In the genomic region with DNA sequence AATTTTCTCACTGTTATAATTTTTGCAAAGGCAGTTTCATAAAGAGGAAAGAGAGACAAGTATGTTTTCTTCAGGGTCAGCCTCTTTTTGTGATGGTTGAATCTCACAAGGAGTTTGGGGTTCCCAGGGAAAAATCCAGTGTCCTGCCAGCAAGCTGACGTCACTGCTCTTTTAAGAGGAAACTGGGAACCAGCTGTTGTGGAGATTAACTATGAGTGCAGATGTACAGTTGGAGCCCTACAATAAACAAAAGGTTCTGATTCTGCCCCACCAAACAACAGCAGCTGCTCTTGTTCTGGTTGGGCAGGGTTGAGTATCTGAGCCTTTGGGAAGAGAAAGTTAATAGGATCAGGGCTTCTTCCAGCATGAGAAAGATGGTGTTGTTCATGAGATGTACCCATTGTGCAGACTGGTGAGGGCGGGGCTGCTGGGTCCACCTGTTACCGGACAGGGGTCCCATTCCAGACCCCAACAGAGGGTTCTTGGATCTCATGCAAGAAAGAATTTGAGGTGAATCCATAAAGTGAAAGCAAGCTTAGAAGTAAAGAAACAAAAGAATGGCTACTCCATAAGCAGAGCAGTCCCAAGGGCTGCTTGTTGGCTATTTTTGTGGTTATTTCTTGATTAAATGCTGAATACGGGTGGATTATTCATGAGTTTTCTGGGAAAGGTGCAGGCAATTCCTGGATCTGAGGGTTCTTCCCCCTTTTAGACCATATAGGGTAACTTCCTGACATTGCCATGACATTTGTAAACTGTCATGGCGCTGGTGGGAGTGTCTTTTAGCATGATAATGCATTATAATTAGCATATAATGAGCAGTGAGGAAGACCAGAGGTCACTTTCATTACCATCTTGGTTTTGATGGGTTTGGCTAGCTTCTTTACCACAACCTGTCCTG, we compare ENCODE assay signal across 1 cellular context.
A peak's percentile ranks its signal among the peaks of the same experiment; 100 is the strongest.
TF ChIP-seq lines count a peak whose summit lies in the region.

No MANE protein-coding gene starts in this region.

TF ChIP-seq in K562, 482 proteins besides CTCF, POLR2A, EP300 and RAD21 (continued from another document and continues in another):
- TF ChIP-seq SP1 (CRISPR knock-in tag; IDR thresholded peaks at IDR 0.05), result no peak
- TF ChIP-seq ZNF766 (CRISPR knock-in tag; conservative IDR thresholded peaks at IDR 0.05), result peak; percentile 65; the same call in 1 of the 2 replicates
- TF ChIP-seq ZNF830 (CRISPR knock-in tag; IDR thresholded peaks at IDR 0.05), result no peak
- TF ChIP-seq MEIS2 (IDR thresholded peaks at IDR 0.05; ENCODE audit: partially characterized antibody), result peak; percentile 70
- TF ChIP-seq POLR2AphosphoS5 (IDR thresholded peaks at IDR 0.05; ENCODE audit: control insufficient read depth, insufficient read depth, low read depth, low read length), result no peak
- TF ChIP-seq SLC30A9 (CRISPR knock-in tag; IDR thresholded peaks at IDR 0.05), result no peak
- no peak for TF ChIP-seq CBX8 (IDR thresholded peaks at IDR 0.05; ENCODE audit: borderline replicate concordance, extremely low read depth, low read depth, low read length, poor library complexity, severe bottlenecking)
- no peak for TF ChIP-seq ZNF354B (CRISPR knock-in tag; IDR thresholded peaks at IDR 0.05)
- peak; percentile 77 for TF ChIP-seq PKNOX1 (IDR thresholded peaks at IDR 0.05)
- TF ChIP-seq PHB2 (IDR thresholded peaks at IDR 0.05; ENCODE audit: low read depth), result no peak
- no peak for TF ChIP-seq ZBTB43 (CRISPR knock-in tag; IDR thresholded peaks at IDR 0.05)
- no peak for TF ChIP-seq NCOA6 (IDR thresholded peaks at IDR 0.05)
- TF ChIP-seq ZNF316 (IDR thresholded peaks at IDR 0.05), result peak; percentile 75
- TF ChIP-seq ESRRB (CRISPR knock-in tag; IDR thresholded peaks at IDR 0.05; ENCODE audit: borderline replicate concordance), result no peak
- TF ChIP-seq HDAC2 (IDR thresholded peaks at IDR 0.05), result no peak
- TF ChIP-seq ZFP36 (IDR thresholded peaks at IDR 0.05; ENCODE audit: low read depth, low read length, partially characterized antibody), result no peak
- TF ChIP-seq ZNF253 (CRISPR knock-in tag; conservative IDR thresholded peaks at IDR 0.05), result no peak
- TF ChIP-seq NONO (IDR thresholded peaks at IDR 0.05; ENCODE audit: low read depth in 2 of 2, low read length in 1 of 2), result 0 out of 4 replicates have a peak, but pooled peaks of 1 of the 2 experiments have one; percentile 16
- TF ChIP-seq FOXK2 (conservative IDR thresholded peaks at IDR 0.05 in 1 of 2, IDR thresholded peaks at IDR 0.05 in 1 of 2; ENCODE audit: low read depth in 2 of 2), result 0 out of 4 replicates have a peak, but pooled peaks of 1 of the 2 experiments have one; percentile 28
- TF ChIP-seq ERF (CRISPR knock-in tag; IDR thresholded peaks at IDR 0.05), result no peak
- no peak for TF ChIP-seq SP2 (IDR thresholded peaks at IDR 0.05; ENCODE audit: extremely low read depth, low read depth, low read length, poor library complexity, severe bottlenecking)
- no peak for TF ChIP-seq CBFA2T2 (conservative IDR thresholded peaks at IDR 0.05)
- TF ChIP-seq CREM (IDR thresholded peaks at IDR 0.05; ENCODE audit: low read depth), result peak; percentile 67; the same call in 1 of the 2 replicates
- TF ChIP-seq, protein P1, sequence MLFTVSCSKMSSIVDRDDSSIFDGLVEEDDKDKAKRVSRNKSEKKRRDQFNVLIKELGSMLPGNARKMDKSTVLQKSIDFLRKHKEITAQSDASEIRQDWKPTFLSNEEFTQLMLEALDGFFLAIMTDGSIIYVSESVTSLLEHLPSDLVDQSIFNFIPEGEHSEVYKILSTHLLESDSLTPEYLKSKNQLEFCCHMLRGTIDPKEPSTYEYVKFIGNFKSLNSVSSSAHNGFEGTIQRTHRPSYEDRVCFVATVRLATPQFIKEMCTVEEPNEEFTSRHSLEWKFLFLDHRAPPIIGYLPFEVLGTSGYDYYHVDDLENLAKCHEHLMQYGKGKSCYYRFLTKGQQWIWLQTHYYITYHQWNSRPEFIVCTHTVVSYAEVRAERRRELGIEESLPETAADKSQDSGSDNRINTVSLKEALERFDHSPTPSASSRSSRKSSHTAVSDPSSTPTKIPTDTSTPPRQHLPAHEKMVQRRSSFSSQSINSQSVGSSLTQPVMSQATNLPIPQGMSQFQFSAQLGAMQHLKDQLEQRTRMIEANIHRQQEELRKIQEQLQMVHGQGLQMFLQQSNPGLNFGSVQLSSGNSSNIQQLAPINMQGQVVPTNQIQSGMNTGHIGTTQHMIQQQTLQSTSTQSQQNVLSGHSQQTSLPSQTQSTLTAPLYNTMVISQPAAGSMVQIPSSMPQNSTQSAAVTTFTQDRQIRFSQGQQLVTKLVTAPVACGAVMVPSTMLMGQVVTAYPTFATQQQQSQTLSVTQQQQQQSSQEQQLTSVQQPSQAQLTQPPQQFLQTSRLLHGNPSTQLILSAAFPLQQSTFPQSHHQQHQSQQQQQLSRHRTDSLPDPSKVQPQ (CRISPR knock-in tag; IDR thresholded peaks at IDR 0.05; ENCODE audit: borderline replicate concordance), result no peak
- no peak for TF ChIP-seq KLF6 (CRISPR knock-in tag; IDR thresholded peaks at IDR 0.05; ENCODE audit: borderline replicate concordance)
- TF ChIP-seq ZNF707 (CRISPR knock-in tag; conservative IDR thresholded peaks at IDR 0.05), result no peak
- TF ChIP-seq, protein P2, sequence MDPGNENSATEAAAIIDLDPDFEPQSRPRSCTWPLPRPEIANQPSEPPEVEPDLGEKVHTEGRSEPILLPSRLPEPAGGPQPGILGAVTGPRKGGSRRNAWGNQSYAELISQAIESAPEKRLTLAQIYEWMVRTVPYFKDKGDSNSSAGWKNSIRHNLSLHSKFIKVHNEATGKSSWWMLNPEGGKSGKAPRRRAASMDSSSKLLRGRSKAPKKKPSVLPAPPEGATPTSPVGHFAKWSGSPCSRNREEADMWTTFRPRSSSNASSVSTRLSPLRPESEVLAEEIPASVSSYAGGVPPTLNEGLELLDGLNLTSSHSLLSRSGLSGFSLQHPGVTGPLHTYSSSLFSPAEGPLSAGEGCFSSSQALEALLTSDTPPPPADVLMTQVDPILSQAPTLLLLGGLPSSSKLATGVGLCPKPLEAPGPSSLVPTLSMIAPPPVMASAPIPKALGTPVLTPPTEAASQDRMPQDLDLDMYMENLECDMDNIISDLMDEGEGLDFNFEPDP (CRISPR knock-in tag; IDR thresholded peaks at IDR 0.05), result 0 out of 2 replicates have a peak, but pooled peaks have one; percentile 77
- TF ChIP-seq ZNF239 (CRISPR knock-in tag; IDR thresholded peaks at IDR 0.05), result no peak
- no peak for TF ChIP-seq RBFOX2 (IDR thresholded peaks at IDR 0.05; ENCODE audit: low read depth, low read length)
- no peak for TF ChIP-seq PHF8 (IDR thresholded peaks at IDR 0.05; ENCODE audit: borderline replicate concordance, low read length)
- TF ChIP-seq SMARCE1 (IDR thresholded peaks at IDR 0.05), result no peak
- no peak for TF ChIP-seq ZBTB40 (IDR thresholded peaks at IDR 0.05)
- no peak for TF ChIP-seq ZBTB40 (CRISPR knock-in tag; IDR thresholded peaks at IDR 0.05)
- TF ChIP-seq ZNF133 (CRISPR knock-in tag; IDR thresholded peaks at IDR 0.05), result no peak
- TF ChIP-seq, protein P3, sequence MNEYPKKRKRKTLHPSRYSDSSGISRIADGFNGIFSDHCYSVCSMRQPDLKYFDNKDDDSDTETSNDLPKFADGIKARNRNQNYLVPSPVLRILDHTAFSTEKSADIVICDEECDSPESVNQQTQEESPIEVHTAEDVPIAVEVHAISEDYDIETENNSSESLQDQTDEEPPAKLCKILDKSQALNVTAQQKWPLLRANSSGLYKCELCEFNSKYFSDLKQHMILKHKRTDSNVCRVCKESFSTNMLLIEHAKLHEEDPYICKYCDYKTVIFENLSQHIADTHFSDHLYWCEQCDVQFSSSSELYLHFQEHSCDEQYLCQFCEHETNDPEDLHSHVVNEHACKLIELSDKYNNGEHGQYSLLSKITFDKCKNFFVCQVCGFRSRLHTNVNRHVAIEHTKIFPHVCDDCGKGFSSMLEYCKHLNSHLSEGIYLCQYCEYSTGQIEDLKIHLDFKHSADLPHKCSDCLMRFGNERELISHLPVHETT (CRISPR knock-in tag; conservative IDR thresholded peaks at IDR 0.05 in 1 of 2, IDR thresholded peaks at IDR 0.05 in 1 of 2), result 0 out of 4 replicates have a peak, but pooled peaks of 1 of the 2 experiments have one; percentile 5
- TF ChIP-seq NFRKB (IDR thresholded peaks at IDR 0.05; ENCODE audit: low read depth), result no peak
- TF ChIP-seq HMGN3 (IDR thresholded peaks at IDR 0.05; ENCODE audit: borderline replicate concordance, extremely low read depth, insufficient read length, low read depth, low read length), result no peak
- no peak for TF ChIP-seq HCFC1 (IDR thresholded peaks at IDR 0.05; ENCODE audit: low read depth, low read length)
- no peak for TF ChIP-seq SRSF7 (optimal IDR thresholded peaks at IDR 0.05; ENCODE audit: low read depth, low read length)
- no peak for TF ChIP-seq ETV1 (tag; conservative IDR thresholded peaks at IDR 0.05; ENCODE audit: low read depth)
- no peak for TF ChIP-seq CBX5 (IDR thresholded peaks at IDR 0.05; ENCODE audit: borderline replicate concordance, low read depth)
